ENCODE assay signal across 30 cellular contexts in genomic region chr15:88979674-88980073, GRCh38.
"Had no signal": no experiment of that assay in that cellular context is flagged by ENCODE, and none has a peak within 500 bp of the region (broad histone marks: within the 10 kb centered on the region; RNA-seq: fewer than 3 reads in every experiment).

No MANE protein-coding gene starts in this region.

- H3K4me1 Mint-ChIP-seq: neural crest cell; stimulated activated naive CD8-positive, alpha-beta T cell treated with anti-CD3 and anti-CD28 coated beads, Interleukin-15, amount 100 ng/mL, for 72 hours had no signal

- H3K4me1 ChIP-seq: pancreas, transverse colon, upper lobe of right lung, uterus had no signal

- H3K27me3 Mint-ChIP-seq: type B pancreatic cell had no signal

- H3K36me3 Mint-ChIP-seq: naive thymus-derived CD8-positive, alpha-beta T cell; natural killer cell treated with Interleukin-12 subunit alpha and Interleukin-12 subunit beta and Interleukin-15 and Interleukin-18, amount 100 ng/mL, for 72 hours; stimulated activated memory B cell treated with anti-CD40 and anti-IgM and Interleukin-4, amounts not matched to agents 10 μg/mL and 1 μg/mL and 100 μg/mL, for 72 hours; type B pancreatic cell had no signal

- FAIRE-seq: pancreas had no signal

- H3K27ac ChIP-seq: neutrophil, pancreas, psoas muscle, skin epidermis, spleen, suprapubic skin, testis, tibial artery, transverse colon, upper lobe of right lung, uterus had no signal

- H3K4me3 Mint-ChIP-seq: naive thymus-derived CD8-positive, alpha-beta T cell; natural killer cell treated with Interleukin-12 subunit alpha and Interleukin-12 subunit beta and Interleukin-15 and Interleukin-18, amount 100 ng/mL, for 72 hours; nephron progenitor cell; neural crest cell; stimulated activated memory B cell treated with anti-CD40 and anti-IgM and Interleukin-4, amounts not matched to agents 10 μg/mL and 1 μg/mL and 100 μg/mL, for 72 hours; stimulated activated naive CD8-positive, alpha-beta T cell treated with anti-CD3 and anti-CD28 coated beads, Interleukin-15, amount 100 ng/mL, for 72 hours; type B pancreatic cell had no signal

- H3K27me3 ChIP-seq: neutrophil, pancreas, suprapubic skin, testis, tibial artery, transverse colon, upper lobe of right lung, uterus had no signal

- H3K9me3 Mint-ChIP-seq: naive thymus-derived CD8-positive, alpha-beta T cell; natural killer cell treated with Interleukin-12 subunit alpha and Interleukin-12 subunit beta and Interleukin-15 and Interleukin-18, amount 100 ng/mL, for 72 hours; nephron progenitor cell; neural crest cell; stimulated activated memory B cell treated with anti-CD40 and anti-IgM and Interleukin-4, amounts not matched to agents 10 μg/mL and 1 μg/mL and 100 μg/mL, for 72 hours; stimulated activated naive CD8-positive, alpha-beta T cell treated with anti-CD3 and anti-CD28 coated beads, Interleukin-15, amount 100 ng/mL, for 72 hours; type B pancreatic cell had no signal

- H3K27ac Mint-ChIP-seq: natural killer cell treated with Interleukin-12 subunit alpha and Interleukin-12 subunit beta and Interleukin-15 and Interleukin-18, amount 100 ng/mL, for 72 hours; nephron progenitor cell; stimulated activated memory B cell treated with anti-CD40 and anti-IgM and Interleukin-4, amounts not matched to agents 10 μg/mL and 1 μg/mL and 100 μg/mL, for 72 hours; stimulated activated naive CD8-positive, alpha-beta T cell treated with anti-CD3 and anti-CD28 coated beads, Interleukin-15, amount 100 ng/mL, for 72 hours; type B pancreatic cell had no signal

- H3K36me3 ChIP-seq: neutrophil, pancreas, spleen, suprapubic skin, tibial artery, transverse colon, upper lobe of right lung, uterus had no signal

- ATAC-seq: naive thymus-derived CD8-positive, alpha-beta T cell; natural killer cell treated with Interleukin-12 subunit alpha and Interleukin-12 subunit beta and Interleukin-15 and Interleukin-18, amount 100 ng/mL, for 72 hours; pancreas; psoas muscle; right cardiac atrium; sciatic nerve; stimulated activated memory B cell treated with anti-CD40 and anti-IgM and Interleukin-4, amounts not matched to agents 10 μg/mL and 1 μg/mL and 100 μg/mL, for 72 hours; stimulated activated naive CD8-positive, alpha-beta T cell treated with anti-CD3 and anti-CD28 coated beads, Interleukin-15, amount 100 ng/mL, for 72 hours; stimulated activated naive CD8-positive, alpha-beta T cell treated with anti-CD3 and anti-CD28 coated beads, Interleukin-15, Interleukin-2, amounts not matched to agents 100 U/mL and 50 U/mL, for 24 hours; upper lobe of right lung had no signal

- H3K4me2 ChIP-seq: smooth muscle cell had no signal

- DNase-seq: naive thymus-derived CD8-positive, alpha-beta T cell; nephron progenitor cell; nucleus accumbens; pancreas; psoas muscle; right cardiac atrium; spleen; stimulated activated CD4-positive, alpha-beta T cell treated with anti-CD3 and anti-CD28 coated beads, Interleukin-12 subunit alpha, Interleukin-12 subunit beta, amount 100 ng/mL, for 4 hours; stimulated activated CD4-positive, alpha-beta T cell treated with anti-CD3 and anti-CD28 coated beads, Interleukin-1b, Interleukin-23, amount 100 ng/mL, for 48 hours; stimulated activated CD4-positive, alpha-beta T cell treated with anti-CD3 and anti-CD28 coated beads, Interleukin-4, amount 100 ng/mL, for 1 hour; stimulated activated CD4-positive, alpha-beta T cell treated with anti-CD3 and anti-CD28 coated beads, Interleukin-4, amount 100 ng/mL, for 4 hours; stimulated activated CD8-positive, alpha-beta memory T cell treated with anti-CD3 and anti-CD28 coated beads, Interleukin-4, amount 100 ng/mL, for 48 hours; stimulated activated naive CD4-positive, alpha-beta T cell; stimulated activated naive CD8-positive, alpha-beta T cell treated with anti-CD3 and anti-CD28 coated beads, Interleukin-15, amount 100 ng/mL, for 72 hours; stimulated activated naive CD8-positive, alpha-beta T cell treated with anti-CD3 and anti-CD28 coated beads, Interleukin-15, Interleukin-2, amounts not matched to agents 100 U/mL and 50 U/mL, for 24 hours; substantia nigra; testis; tibial artery; transverse colon; upper lobe of right lung; uterus had no signal

- H3K4me3 ChIP-seq: pancreas, psoas muscle, skin epidermis, smooth muscle cell, spleen, suprapubic skin, testis, tibial artery, transverse colon, upper lobe of right lung, uterus had no signal

- H3K9me3 ChIP-seq: neutrophil, pancreas, psoas muscle, suprapubic skin, testis, tibial artery, transverse colon, upper lobe of right lung, uterus had no signal
